8 cellular contexts compared by ENCODE assay signal in the genomic region with DNA sequence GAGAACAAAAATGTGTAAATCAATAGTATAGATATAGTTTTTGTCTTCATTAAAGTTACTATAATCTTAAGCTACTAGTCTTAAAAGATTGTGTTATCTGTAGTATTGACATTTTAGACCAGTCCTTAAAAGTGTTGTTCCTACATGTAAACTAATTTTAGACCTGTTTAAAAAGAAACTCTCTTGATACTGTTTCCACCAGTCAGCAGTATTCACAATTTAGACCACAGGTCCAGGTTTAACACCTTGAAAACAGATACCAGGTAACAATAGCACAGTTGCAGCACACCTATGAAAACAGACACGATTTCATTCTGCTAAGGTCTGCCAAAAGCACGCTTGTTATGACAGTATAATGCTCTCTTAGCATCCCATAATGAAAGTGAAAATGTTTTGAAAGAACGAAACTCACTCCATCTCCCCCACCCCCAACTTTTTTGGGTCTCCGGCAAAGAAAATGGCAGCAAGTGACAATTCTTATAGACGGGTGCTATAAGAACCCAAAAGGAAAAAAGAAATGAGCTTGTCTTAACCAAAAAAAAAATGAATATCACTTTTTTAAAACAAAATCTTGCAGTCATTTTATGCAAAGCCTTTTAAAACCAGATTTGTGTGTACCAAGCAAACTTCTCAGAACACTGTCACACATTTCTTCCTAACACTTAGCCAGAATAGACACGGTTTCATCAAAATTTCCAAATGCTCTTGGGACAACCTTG. TPM values are rescaled to one million over a fixed set of nuclear protein-coding genes. Genes with fewer than 3 reads are reported as not detected.
DNase-seq lines count a peak whose midpoint lies in the region; FAIRE-seq and TF ChIP-seq lines count a peak whose summit lies in the region.

No MANE protein-coding gene starts in this region.

- H3K9ac ChIP-seq in kidney (ENCODE audit: low read length in 2 of 2): no peak overlapping the region

- H3K36me3 ChIP-seq in kidney (ENCODE audit: control insufficient read depth in 1 of 2, insufficient read depth in 2 of 2, low read length in 2 of 2): no peaks in the 10 kb centered on the region

- H3K9me3 ChIP-seq in kidney (ENCODE audit: control insufficient read depth in 1 of 2, low read length in 2 of 2): no peaks in the 10 kb centered on the region

- POLR2A ChIA-PET in HEK293T (lab: Yijun Ruan, JAX): interaction anchor here (0.6 kb wide), 1 partner anchor 25 kb away, joined by 3 read pairs; no protein-coding TSS in a partner anchor

- H3K9me3 Mint-ChIP-seq in activated CD4-positive, alpha-beta T cell treated with anti-CD3 and anti-CD28 coated beads, Interleukin-2, amount 10 ng/mL, durations not matched to agents 24 days and 14 days: no peaks in the 10 kb centered on the region
- H3K9me3 Mint-ChIP-seq in type B pancreatic cell: no peaks in the 10 kb centered on the region

- FAIRE-seq in kidney (lab: Jason Lieb, UNC): no peak

- CTCF ChIA-PET in HEK293T (lab: Yijun Ruan, JAX): no interaction called here

- peak in 2 of 3 donors; percentile 37 to 53 for DNase-seq in stimulated activated CD4-positive, alpha-beta T cell treated with anti-CD3 and anti-CD28 coated beads, Interleukin-12 subunit alpha, Interleukin-12 subunit beta, amount 100 ng/mL, for 48 hours (ENCODE audit: low read depth in 2 of 3, low spot score in 1 of 3)
- no peak for DNase-seq in stimulated activated CD4-positive, alpha-beta T cell treated with anti-CD3 and anti-CD28 coated beads, Interleukin-2, amount 100 ng/mL, for 48 hours
- DNase-seq in activated CD4-positive, alpha-beta T cell treated with anti-CD3 and anti-CD28 coated beads, Interleukin-2, amount 10 ng/mL, durations not matched to agents 24 days and 14 days: peak; percentile 92
- DNase-seq in kidney: no peak
- no peak for DNase-seq in type B pancreatic cell (ENCODE audit: extremely low spot score, unreplicated experiment)
- DNase-seq in NCI-H1092 (lab: John Stamatoyannopoulos, UW): no peak
- DNase-seq in HuH-7 (ENCODE audit: low spot score): no peak
- DNase-seq in HEK293T (ENCODE audit: extremely low spot score): no peak

- peaks cover 0 to 6% of the 10 kb centered on the region in 2 donors for H3K4me1 ChIP-seq in kidney (ENCODE audit: control insufficient read depth in 1 of 2, insufficient read depth in 1 of 2, low read depth in 1 of 2, low read length in 2 of 2)

- H3K4me3 Mint-ChIP-seq in activated CD4-positive, alpha-beta T cell treated with anti-CD3 and anti-CD28 coated beads, Interleukin-2, amount 10 ng/mL, durations not matched to agents 24 days and 14 days: peak overlapping the region; percentile 85
- peak overlapping the region; percentile 90 for H3K4me3 Mint-ChIP-seq in type B pancreatic cell

- peak overlapping the region; percentile 86 for H3K27ac Mint-ChIP-seq in activated CD4-positive, alpha-beta T cell treated with anti-CD3 and anti-CD28 coated beads, Interleukin-2, amount 10 ng/mL, durations not matched to agents 24 days and 14 days
- peak overlapping the region; percentile 57 for H3K27ac Mint-ChIP-seq in type B pancreatic cell

- peaks cover 19% of the 10 kb centered on the region for H3K36me3 Mint-ChIP-seq in activated CD4-positive, alpha-beta T cell treated with anti-CD3 and anti-CD28 coated beads, Interleukin-2, amount 10 ng/mL, durations not matched to agents 24 days and 14 days (ENCODE audit: low read depth)
- H3K36me3 Mint-ChIP-seq in type B pancreatic cell: peaks cover 15% of the 10 kb centered on the region

- H3K4me1 Mint-ChIP-seq in activated CD4-positive, alpha-beta T cell treated with anti-CD3 and anti-CD28 coated beads, Interleukin-2, amount 10 ng/mL, durations not matched to agents 24 days and 14 days: peaks cover 66% of the 10 kb centered on the region
- H3K4me1 Mint-ChIP-seq in type B pancreatic cell (ENCODE audit: unreplicated experiment): peaks cover 15% of the 10 kb centered on the region

- no peak for TF ChIP-seq CTCF in kidney (IDR thresholded peaks at IDR 0.05; ENCODE audit: borderline replicate concordance, extremely low read depth, insufficient read depth)
- no peak for TF ChIP-seq CTCF in type B pancreatic cell (conservative IDR thresholded peaks at IDR 0.05)

- no peak overlapping the region for H3K27ac ChIP-seq in kidney (ENCODE audit: low read depth in 2 of 2, low read length in 2 of 2)

- peak overlapping the region; percentile 60 to 85 for H3K4me3 ChIP-seq in kidney (ENCODE audit: low read length in 2 of 2)

- no peaks in the 10 kb centered on the region for H3K27me3 Mint-ChIP-seq in activated CD4-positive, alpha-beta T cell treated with anti-CD3 and anti-CD28 coated beads, Interleukin-2, amount 10 ng/mL, durations not matched to agents 24 days and 14 days
- H3K27me3 Mint-ChIP-seq in type B pancreatic cell: peaks cover 45% of the 10 kb centered on the region

- intact Hi-C loops in activated CD4-positive, alpha-beta T cell treated with anti-CD3 and anti-CD28 coated beads, Interleukin-2, amount 10 ng/mL, durations not matched to agents 24 days and 14 days (cut with micrococcal nuclease): loop anchor here (1.0 to 10.0 kb wide), 13 partner anchors 12 to 1306 kb away; partner anchors contain the start of genes PPP4R2, RYBP and SHQ1
- intact Hi-C loops in kidney (cut with DNase I): no loop called here

TF ChIP-seq in HEK293T, 16 proteins besides CTCF, POLR2A, EP300 and RAD21:
- no peak for TF ChIP-seq HDGF (IDR thresholded peaks at IDR 0.05; ENCODE audit: borderline replicate concordance)
- no peak for TF ChIP-seq FOXA1 (IDR thresholded peaks at IDR 0.05)
- no peak for TF ChIP-seq FOXM1 (IDR thresholded peaks at IDR 0.05; ENCODE audit: borderline replicate concordance)
- TF ChIP-seq BHLHE40 (IDR thresholded peaks at IDR 0.05; ENCODE audit: borderline replicate concordance): no peak
- TF ChIP-seq LEF1 (IDR thresholded peaks at IDR 0.05; ENCODE audit: borderline replicate concordance): no peak
- TF ChIP-seq NFRKB (IDR thresholded peaks at IDR 0.05): no peak
- no peak for TF ChIP-seq L3MBTL2 (conservative IDR thresholded peaks at IDR 0.05)
- no peak for TF ChIP-seq SUZ12 (IDR thresholded peaks at IDR 0.05)
- TF ChIP-seq, protein P1, sequence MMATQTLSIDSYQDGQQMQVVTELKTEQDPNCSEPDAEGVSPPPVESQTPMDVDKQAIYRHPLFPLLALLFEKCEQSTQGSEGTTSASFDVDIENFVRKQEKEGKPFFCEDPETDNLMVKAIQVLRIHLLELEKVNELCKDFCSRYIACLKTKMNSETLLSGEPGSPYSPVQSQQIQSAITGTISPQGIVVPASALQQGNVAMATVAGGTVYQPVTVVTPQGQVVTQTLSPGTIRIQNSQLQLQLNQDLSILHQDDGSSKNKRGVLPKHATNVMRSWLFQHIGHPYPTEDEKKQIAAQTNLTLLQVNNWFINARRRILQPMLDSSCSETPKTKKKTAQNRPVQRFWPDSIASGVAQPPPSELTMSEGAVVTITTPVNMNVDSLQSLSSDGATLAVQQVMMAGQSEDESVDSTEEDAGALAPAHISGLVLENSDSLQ (IDR thresholded peaks at IDR 0.05): no peak
- TF ChIP-seq CTBP1 (IDR thresholded peaks at IDR 0.05; ENCODE audit: borderline replicate concordance): no peak
- TF ChIP-seq FOXK2 (IDR thresholded peaks at IDR 0.05): no peak
- no peak for TF ChIP-seq ZNF384 (IDR thresholded peaks at IDR 0.05)
- TF ChIP-seq SP1 (IDR thresholded peaks at IDR 0.05): no peak
- TF ChIP-seq TARDBP (IDR thresholded peaks at IDR 0.05): no peak
- TF ChIP-seq ELF4 (IDR thresholded peaks at IDR 0.05): no peak
- no peak for TF ChIP-seq ARNT (IDR thresholded peaks at IDR 0.05)
TF ChIP-seq in HEK293T: peak in this region for 0.

RNA-seq across cellular contexts. Expression of gene EIF4E3, which starts 1.6 kb away (rescaled TPM):
- total RNA-seq in activated CD4-positive, alpha-beta T cell treated with anti-CD3 and anti-CD28 coated beads, Interleukin-2, amount 10 ng/mL, durations not matched to agents 24 days and 14 days: 20.3 and 20.7 TPM in 2 replicates
- total RNA-seq in kidney (37.1 TPM), type B pancreatic cell (ENCODE audit: low replicate concordance) (14.4 and 16.2 TPM in 2 replicates)
- 10.5 TPM for polyA plus RNA-seq in kidney (ENCODE audit: insufficient read depth, low read depth, low replicate concordance)

RNA-seq across cellular contexts. Expression of gene GPR27, which starts 30.0 kb away (rescaled TPM):
- 1.0 and 1.4 TPM in 2 replicates for total RNA-seq in activated CD4-positive, alpha-beta T cell treated with anti-CD3 and anti-CD28 coated beads, Interleukin-2, amount 10 ng/mL, durations not matched to agents 24 days and 14 days
- total RNA-seq in kidney: 17.9 TPM
- 5.5 TPM for polyA plus RNA-seq in kidney (ENCODE audit: insufficient read depth, low read depth, low replicate concordance)
- 7.1 and 7.4 TPM in 2 replicates for total RNA-seq in type B pancreatic cell (ENCODE audit: low replicate concordance)

Comparison
In these comparisons a context has a peak if more than half of its experiments do, and no peak if none do; other contexts are left out.
1. DNase-seq: peak in stimulated activated CD4-positive, alpha-beta T cell treated with anti-CD3 and anti-CD28 coated beads, Interleukin-12 subunit alpha, Interleukin-12 subunit beta, amount 100 ng/mL, for 48 hours (2 of 3) and activated CD4-positive, alpha-beta T cell treated with anti-CD3 and anti-CD28 coated beads, Interleukin-2, amount 10 ng/mL, durations not matched to agents 24 days and 14 days (single experiment); none in stimulated activated CD4-positive, alpha-beta T cell treated with anti-CD3 and anti-CD28 coated beads, Interleukin-2, amount 100 ng/mL, for 48 hours (0 of 2), kidney (single experiment), type B pancreatic cell (single experiment), NCI-H1092 (single experiment), HuH-7 (single experiment) and HEK293T (single experiment).